Comparison of ENCODE assay signal across 10 cellular contexts in genomic region chr6:127146935-127147334, GRCh38. TPM values are rescaled to one million over a fixed set of nuclear protein-coding genes. Genes with fewer than 3 reads are reported as not detected.
A peak's percentile ranks its signal among the peaks of the same experiment; 100 is the strongest.
DNase-seq lines count a peak whose midpoint lies in the region; TF ChIP-seq lines count a peak whose summit lies in the region.
"Had no signal": no experiment of that assay in that cellular context is flagged by ENCODE, and none has a peak within 500 bp of the region (broad histone marks: within the 10 kb centered on the region; RNA-seq: fewer than 3 reads in every experiment).

No MANE protein-coding gene starts in this region.

- no peaks in the 10 kb centered on the region for H3K4me1 ChIP-seq in mammary epithelial cell (ENCODE audit: insufficient read depth, low read length)
- no peaks in the 10 kb centered on the region for H3K4me1 ChIP-seq in breast epithelium

- H3K4me3 ChIP-seq in mammary epithelial cell (replicated peaks in 1 of 3; ENCODE audit: insufficient read depth in 1 of 3, low read depth in 2 of 3, low read length in 3 of 3) (no peak overlapping the region), breast epithelium (no peak overlapping the region)
- H3K4me3 ChIP-seq: upper lobe of left lung had no signal

- H3K27ac ChIP-seq in mammary epithelial cell (ENCODE audit: insufficient read depth, low read depth, low read length) (no peak overlapping the region), breast epithelium (no peak overlapping the region)
- H3K27ac ChIP-seq: upper lobe of left lung had no signal

- H4K20me1 ChIP-seq in mammary epithelial cell (ENCODE audit: insufficient read depth, low read length) = no peaks in the 10 kb centered on the region

- no peaks in the 10 kb centered on the region for H3K79me2 ChIP-seq in mammary epithelial cell (ENCODE audit: insufficient read depth, low read length)

- in situ Hi-C loops in mammary epithelial cell (cut with MboI; ENCODE audit: low sequenced_read_pairs in 2 of 2) = loop anchor here in 1 of 2 donors (25.0 kb wide), 1 partner anchor 985 kb away; no protein-coding TSS in a partner anchor

- no peak for TF ChIP-seq CTCF in mammary epithelial cell (conservative IDR thresholded peaks at IDR 0.05 in 1 of 2, IDR thresholded peaks at IDR 0.05 in 1 of 2; ENCODE audit: extremely low read depth in 1 of 2, insufficient read depth in 1 of 2, low read depth in 1 of 2, low read length in 2 of 2)
- no peak for TF ChIP-seq CTCF in breast epithelium (IDR thresholded peaks at IDR 0.05)

- H3K4me2 ChIP-seq in mammary epithelial cell (ENCODE audit: insufficient read depth, low read depth, low read length) = no peak overlapping the region

- H3K9me3 ChIP-seq in mammary epithelial cell (replicated peaks; ENCODE audit: insufficient read depth, low read length) (no peaks in the 10 kb centered on the region), breast epithelium (no peaks in the 10 kb centered on the region)
- H3K9me3 ChIP-seq: upper lobe of left lung had no signal

- dilution Hi-C loops in mammary epithelial cell (cut with HindIII; ENCODE audit: low sequenced_read_pairs) = loop anchor here (5.0 kb wide), 1 partner anchor 65 kb away; no protein-coding TSS in a partner anchor

- no peak overlapping the region for H3K9ac ChIP-seq in mammary epithelial cell (ENCODE audit: insufficient read depth, low read length)

- TF ChIP-seq POLR2A in breast epithelium (IDR thresholded peaks at IDR 0.05) = no peak

- no peaks in the 10 kb centered on the region for H3K36me3 ChIP-seq in mammary epithelial cell (ENCODE audit: insufficient read depth, low read length)
- H3K36me3 ChIP-seq in breast epithelium = no peaks in the 10 kb centered on the region
- H3K36me3 ChIP-seq: upper lobe of left lung had no signal

- H3K27me3 ChIP-seq in mammary epithelial cell (ENCODE audit: insufficient read depth, low read length) = peaks cover 7% of the 10 kb centered on the region
- no peaks in the 10 kb centered on the region for H3K27me3 ChIP-seq in breast epithelium
- H3K27me3 ChIP-seq: upper lobe of left lung had no signal

- intact Hi-C loops in mammary epithelial cell (cut with micrococcal nuclease) (no loop called here), breast epithelium (cut with DNase I; ENCODE audit: low total_unique reads) (no loop called here)

- 30% methylated on average over 5 of the region's 5 CpGs for WGBS in mammary epithelial cell (ENCODE audit: low coverage, missing lambda C conversion rate)

- no TSS peak for BruUV-seq in mammary epithelial cell (replicated peaks; lab: Mats Ljungman, UMichigan)

- H2AFZ ChIP-seq in mammary epithelial cell (ENCODE audit: low read depth, low read length) = no peak overlapping the region

- DNase-seq in mammary epithelial cell (peak; percentile 54), breast epithelium (ENCODE audit: low spot score in 2 of 2) (no peak), UCSD-AML1 (lab: John Stamatoyannopoulos, UW; ENCODE audit: unreplicated experiment) (peak; percentile 14), iPS-NIHi11 (ENCODE audit: low spot score) (peak; percentile 33), stromal cell of bone marrow (ENCODE audit: low read depth) (peak; percentile 36), GM19238 (ENCODE audit: insufficient read length, low spot score) (no peak), SKM-1 (lab: John Stamatoyannopoulos, UW; ENCODE audit: unreplicated experiment) (no peak), NCI-H1048 (lab: John Stamatoyannopoulos, UW) (no peak)
- DNase-seq: erythroblast, upper lobe of left lung had no signal

- CTCF ChIA-PET in mammary epithelial cell (lab: Charles Lee; ENCODE audit: low non-redundant PET) = no interaction called here

RNA-seq across cellular contexts. Expression of gene RSPO3, which starts 28.5 kb away (rescaled TPM):
- total RNA-seq in mammary epithelial cell (not detected), breast epithelium (10 to 100 TPM in 2 of 3 donors, 1 to 10 TPM in 1; 5.9 to 23.3 (median 16.2) TPM)
- polyA plus RNA-seq in mammary epithelial cell = not detected
- not detected for polyA minus RNA-seq in mammary epithelial cell

Comparison
In these comparisons a context has a peak if more than half of its experiments do, and no peak if none do; other contexts are left out.
1. DNase-seq: peak in mammary epithelial cell (single experiment), UCSD-AML1 (single experiment), iPS-NIHi11 (single experiment) and stromal cell of bone marrow (single experiment); none in breast epithelium (0 of 2), GM19238 (single experiment), SKM-1 (single experiment) and NCI-H1048 (single experiment).
2. RNA of gene RSPO3, which starts 28.5 kb away (total RNA-seq): 5.9 to 23.3 TPM in breast epithelium; not detected in mammary epithelial cell; every median in the first group is over 4 times any median in the second.